Comparison of ENCODE assay signal across 29 cellular contexts in genomic region chr1:84961316-84961715, GRCh38. TPM values are rescaled to one million over a fixed set of nuclear protein-coding genes. Genes with fewer than 3 reads are reported as not detected.
"Had no signal": no experiment of that assay in that cellular context is flagged by ENCODE, and none has a peak within 500 bp of the region (broad histone marks: within the 10 kb centered on the region; RNA-seq: fewer than 3 reads in every experiment).

No MANE protein-coding gene starts in this region.

- H3K36me3 Mint-ChIP-seq: mesothelial cell of epicardium had no signal

- H3K27ac ChIP-seq: esophagus squamous epithelium, gastrocnemius medialis, right atrium auricular region, vagina had no signal

- H3K27me3 Mint-ChIP-seq: activated CD4-positive, alpha-beta T cell treated with anti-CD3 and anti-CD28 coated beads, Interleukin-2, amount 10 ng/mL, durations not matched to agents 7 days and 5 days; activated naive CD4-positive, alpha-beta T cell treated with anti-CD3 and anti-CD28 coated beads, Interleukin-2, amount 10 ng/mL, durations not matched to agents 7 days and 5 days; activated naive CD8-positive, alpha-beta T cell treated with anti-CD3 and anti-CD28 coated beads, Interleukin-2, amount 10 ng/mL, durations not matched to agents 7 days and 5 days had no signal

- H3K36me3 ChIP-seq: esophagus squamous epithelium, gastrocnemius medialis, right atrium auricular region, vagina had no signal

- H3K9me3 ChIP-seq: esophagus squamous epithelium, gastrocnemius medialis, right atrium auricular region, vagina had no signal

- H3K4me3 ChIP-seq: esophagus squamous epithelium, gastrocnemius medialis, right atrium auricular region, smooth muscle cell, vagina had no signal

- H3K4me3 Mint-ChIP-seq: activated CD4-positive, alpha-beta memory T cell treated with anti-CD3 and anti-CD28 coated beads, Interleukin-2, amount 10 ng/mL, durations not matched to agents 7 days and 5 days; activated CD4-positive, alpha-beta T cell treated with anti-CD3 and anti-CD28 coated beads, Interleukin-2, amount 10 ng/mL, durations not matched to agents 7 days and 5 days; activated naive CD4-positive, alpha-beta T cell treated with anti-CD3 and anti-CD28 coated beads, Interleukin-2, amount 10 ng/mL, durations not matched to agents 7 days and 5 days; activated naive CD8-positive, alpha-beta T cell treated with anti-CD3 and anti-CD28 coated beads, Interleukin-2, amount 10 ng/mL, durations not matched to agents 7 days and 5 days; dendritic cell treated with granulocyte-macrophage colony-stimulating factor and Interleukin-4, amounts not matched to agents 40 ng/mL and 50 ng/mL, for 4 days; mesothelial cell of epicardium; naive thymus-derived CD4-positive, alpha-beta T cell; neural crest cell; WTC11 had no signal

- H3K4me1 Mint-ChIP-seq: neural crest cell, WTC11 had no signal

- H3K27ac Mint-ChIP-seq: activated CD4-positive, alpha-beta memory T cell treated with anti-CD3 and anti-CD28 coated beads, Interleukin-2, amount 10 ng/mL, durations not matched to agents 7 days and 5 days; activated CD4-positive, alpha-beta T cell treated with anti-CD3 and anti-CD28 coated beads, Interleukin-2, amount 10 ng/mL, durations not matched to agents 7 days and 5 days; activated naive CD4-positive, alpha-beta T cell treated with anti-CD3 and anti-CD28 coated beads, Interleukin-2, amount 10 ng/mL, durations not matched to agents 7 days and 5 days; activated naive CD8-positive, alpha-beta T cell treated with anti-CD3 and anti-CD28 coated beads, Interleukin-2, amount 10 ng/mL, durations not matched to agents 7 days and 5 days; dendritic cell treated with granulocyte-macrophage colony-stimulating factor and Interleukin-4, amounts not matched to agents 40 ng/mL and 50 ng/mL, for 4 days; WTC11 had no signal

- H3K27me3 ChIP-seq: esophagus squamous epithelium, gastrocnemius medialis, right atrium auricular region, vagina had no signal

- H3K4me1 ChIP-seq: esophagus squamous epithelium, gastrocnemius medialis, vagina had no signal

- H3K9me3 Mint-ChIP-seq: activated CD4-positive, alpha-beta T cell treated with anti-CD3 and anti-CD28 coated beads, Interleukin-2, amount 10 ng/mL, durations not matched to agents 7 days and 5 days; activated naive CD4-positive, alpha-beta T cell treated with anti-CD3 and anti-CD28 coated beads, Interleukin-2, amount 10 ng/mL, durations not matched to agents 7 days and 5 days; dendritic cell treated with granulocyte-macrophage colony-stimulating factor and Interleukin-4, amounts not matched to agents 40 ng/mL and 50 ng/mL, for 4 days; mesothelial cell of epicardium; naive thymus-derived CD4-positive, alpha-beta T cell; neural crest cell had no signal

- ATAC-seq: gastrocnemius medialis; naive thymus-derived CD4-positive, alpha-beta T cell; WTC11 had no signal

- DNase-seq: activated CD4-positive, alpha-beta memory T cell treated with anti-CD3 and anti-CD28 coated beads, Interleukin-2, amount 10 ng/mL, durations not matched to agents 7 days and 5 days; activated CD4-positive, alpha-beta T cell treated with anti-CD3 and anti-CD28 coated beads for 1 hour; activated CD4-positive, alpha-beta T cell treated with anti-CD3 and anti-CD28 coated beads, Interleukin-2, amount 10 ng/mL, durations not matched to agents 7 days and 5 days; activated CD8-positive, alpha-beta memory T cell treated with anti-CD3 and anti-CD28 coated beads, Interleukin-2, amount 50 U/mL, for 48 hours; activated gamma-delta T cell; activated naive CD4-positive, alpha-beta T cell treated with anti-CD3 and anti-CD28 coated beads, Interleukin-2, amount 10 ng/mL, durations not matched to agents 7 days and 5 days; activated naive CD8-positive, alpha-beta T cell treated with anti-CD3 and anti-CD28 coated beads, Interleukin-2, amount 10 ng/mL, durations not matched to agents 7 days and 5 days; amniotic stem cell; central memory CD4-positive, alpha-beta T cell; esophagus squamous epithelium; gastrocnemius medialis; glutamatergic neuron; left cardiac atrium; left ventricle myocardium superior; naive thymus-derived CD4-positive, alpha-beta T cell; nucleus accumbens; stimulated activated CD4-positive, alpha-beta T cell treated with anti-CD3 and anti-CD28 coated beads, Interleukin-15, amount 100 ng/mL, for 24 hours; stimulated activated CD4-positive, alpha-beta T cell treated with anti-CD3 and anti-CD28 coated beads, Interleukin-2, amount 100 ng/mL, for 24 hours; stimulated activated naive CD4-positive, alpha-beta T cell; T-helper 2 cell had no signal

RNA-seq across cellular contexts. Expression of gene MCOLN2, which starts 35.6 kb away (rescaled TPM):
- total RNA-seq: lung microvascular endothelial cell, smooth muscle cell, temporal lobe had no signal
- polyA plus RNA-seq: smooth muscle cell had no signal
